ENCODE assay signal across 12 cellular contexts in the genomic region with DNA sequence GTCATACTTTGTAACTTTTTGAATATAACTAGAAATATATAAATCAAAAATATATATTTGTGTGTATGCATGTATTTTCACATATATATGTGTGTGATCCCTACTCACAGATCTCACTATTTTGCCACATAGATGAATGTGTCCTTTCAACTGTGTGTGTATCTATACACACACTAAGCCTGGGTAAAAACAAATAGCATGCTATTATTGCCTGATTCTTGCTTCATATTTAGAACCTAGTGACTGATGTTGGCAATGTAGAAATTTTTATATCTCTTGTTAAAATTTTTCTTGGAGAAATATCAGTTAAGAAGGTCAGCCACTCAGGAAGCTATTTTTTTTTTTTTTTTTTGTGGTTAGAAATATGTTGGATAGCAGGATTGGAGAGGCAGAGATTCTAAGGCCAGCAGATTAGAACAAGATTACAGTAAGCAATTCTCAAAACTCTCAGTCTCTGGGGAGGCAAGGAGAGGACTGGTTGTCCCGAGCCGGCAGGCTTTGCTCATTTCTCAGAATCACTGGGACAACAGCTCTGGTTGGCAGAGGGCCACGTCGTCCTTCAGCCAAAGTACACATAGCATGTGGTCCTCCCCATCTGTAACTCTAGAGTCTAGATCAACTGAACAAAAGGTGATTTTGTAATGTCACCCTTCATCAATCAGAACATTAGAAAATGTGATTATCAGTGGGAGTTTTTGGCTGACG. TPM values are rescaled to one million over a fixed set of nuclear protein-coding genes. Genes with fewer than 3 reads are reported as not detected.
DNase-seq lines count a peak whose midpoint lies in the region; TF ChIP-seq lines count a peak whose summit lies in the region.
"Had no signal": no experiment of that assay in that cellular context is flagged by ENCODE, and none has a peak within 500 bp of the region (broad histone marks: within the 10 kb centered on the region; RNA-seq: fewer than 3 reads in every experiment).

No MANE protein-coding gene starts in this region.

- H3K4me1 ChIP-seq in trophoblast cell (ENCODE audit: control insufficient read depth in 1 of 2, insufficient read depth in 2 of 2, low read length in 2 of 2): no peaks in the 10 kb centered on the region
- H3K4me1 ChIP-seq: neural progenitor cell had no signal

- H3K14ac ChIP-seq in trophoblast cell (ENCODE audit: low read length): no peak overlapping the region

- no peak overlapping the region for H3K4me3 ChIP-seq in trophoblast cell (ENCODE audit: low read depth, low read length)
- H3K4me3 ChIP-seq: neural progenitor cell had no signal

- no peak overlapping the region for H4K91ac ChIP-seq in trophoblast cell (ENCODE audit: low read depth, low read length)

- no peak overlapping the region for H2BK12ac ChIP-seq in trophoblast cell (ENCODE audit: low read length)

- H3K9me3 ChIP-seq in trophoblast cell (ENCODE audit: insufficient read depth, low read depth, low read length): no peaks in the 10 kb centered on the region

- H2AK5ac ChIP-seq in trophoblast cell (ENCODE audit: low read length): no peak overlapping the region

- no peak overlapping the region for H2BK120ac ChIP-seq in trophoblast cell (ENCODE audit: insufficient read depth, low read length, poor library complexity)

- no peaks in the 10 kb centered on the region for H3K27me3 ChIP-seq in trophoblast cell (ENCODE audit: insufficient read depth, low read length)
- H3K27me3 ChIP-seq: neural progenitor cell had no signal

- no peak overlapping the region for H3K23ac ChIP-seq in trophoblast cell (ENCODE audit: low read length)

- H3K9ac ChIP-seq in trophoblast cell (ENCODE audit: low read length): no peak overlapping the region
- H3K9ac ChIP-seq: neural progenitor cell had no signal

- no peak overlapping the region for H3K4ac ChIP-seq in trophoblast cell (ENCODE audit: low read depth, low read length)

- H4K12ac ChIP-seq in trophoblast cell (ENCODE audit: low read depth, low read length): no peak overlapping the region

- no CpG with 5 or more reads among the region's 5 CpGs for WGBS in trophoblast cell (ENCODE audit: extremely low coverage, insufficient coverage, insufficient read length)

- no peaks in the 10 kb centered on the region for H3K79me2 ChIP-seq in trophoblast cell (ENCODE audit: control insufficient read depth, insufficient read depth, low read length, poor library complexity)

- H2AFZ ChIP-seq in trophoblast cell (ENCODE audit: insufficient read depth, low read length, poor library complexity): no peak overlapping the region
- H2AFZ ChIP-seq: neural progenitor cell had no signal

- no peaks in the 10 kb centered on the region for H3K79me1 ChIP-seq in trophoblast cell (ENCODE audit: low read length)

- H2BK5ac ChIP-seq in trophoblast cell (ENCODE audit: low read depth, low read length, poor library complexity): no peak overlapping the region

- peak; percentile 81 for DNase-seq in Ammon's horn (ENCODE audit: low spot score)
- DNase-seq in SHP77 treated with DMSO at 0.1 percent for 48 hours (lab: John Stamatoyannopoulos, UW): peak; percentile 98
- peak; percentile 33 for DNase-seq in globus pallidus (ENCODE audit: low spot score)
- DNase-seq in trophoblast cell: peak; percentile 27 to 67
- no peak for DNase-seq in activated gamma-delta T cell (lab: John Stamatoyannopoulos, UW)
- DNase-seq in NCI-H2107 (lab: John Stamatoyannopoulos, UW): no peak
- no peak for DNase-seq in islet precursor cell
- no peak for DNase-seq in GM10266 (ENCODE audit: extremely low spot score)
- DNase-seq: activated CD4-positive, alpha-beta memory T cell treated with anti-CD3 and anti-CD28 coated beads, Interleukin-2, amount 10 ng/mL, durations not matched to agents 7 days and 5 days; stimulated activated naive CD4-positive, alpha-beta T cell had no signal

- H3K18ac ChIP-seq in trophoblast cell (ENCODE audit: low read length): no peak overlapping the region

- no peak for TF ChIP-seq CTCF in GM10266 (IDR thresholded peaks at IDR 0.05; ENCODE audit: control insufficient read depth, insufficient read depth, low read depth, missing control alignments)

- no peaks in the 10 kb centered on the region for H3K36me3 ChIP-seq in trophoblast cell (ENCODE audit: control insufficient read depth in 1 of 2, insufficient read depth in 2 of 2, low read length in 2 of 2)
- H3K36me3 ChIP-seq: neural progenitor cell had no signal

- no peak overlapping the region for H4K8ac ChIP-seq in trophoblast cell (ENCODE audit: low read depth, low read length)

- no peak overlapping the region for H3K4me2 ChIP-seq in trophoblast cell (ENCODE audit: low read length)
- H3K4me2 ChIP-seq: neural progenitor cell had no signal

- no peak overlapping the region for H3K27ac ChIP-seq in trophoblast cell (ENCODE audit: low read depth, low read length)
- H3K27ac ChIP-seq: C4-2B, neural progenitor cell had no signal

RNA-seq across cellular contexts. Expression of a gene that starts 19.7 kb away (rescaled TPM):
- polyA plus RNA-seq in trophoblast cell (2013): 0.04 TPM in 1 of 2 replicates, not detected in the other

Comparison
In these comparisons a context has a peak if more than half of its experiments do, and no peak if none do; other contexts are left out.
1. DNase-seq: peak in Ammon's horn (single experiment), SHP77 treated with DMSO at 0.1 percent for 48 hours (single experiment), globus pallidus (single experiment) and trophoblast cell (2 of 2); none in activated gamma-delta T cell (single experiment), NCI-H2107 (single experiment), islet precursor cell (single experiment) and GM10266 (single experiment).